ENCODE assay signal across 14 cellular contexts in genomic region chr9:129316281-129317030, GRCh38.
DNase-seq lines count a peak whose midpoint lies in the region; ATAC-seq and TF ChIP-seq lines count a peak whose summit lies in the region.
"Had no signal": no experiment of that assay in that cellular context is flagged by ENCODE, and none has a peak within 500 bp of the region (broad histone marks: within the 10 kb centered on the region; RNA-seq: fewer than 3 reads in every experiment).

No MANE protein-coding gene starts in this region.

- peaks cover 10% of the 10 kb centered on the region for H3K4me1 Mint-ChIP-seq in MCF 10A (ENCODE audit: insufficient read depth, unreplicated experiment)
- peaks cover 62% of the 10 kb centered on the region for H3K4me1 Mint-ChIP-seq in osteocyte (ENCODE audit: unreplicated experiment)
- H3K4me1 Mint-ChIP-seq in activated naive CD8-positive, alpha-beta T cell treated with anti-CD3 and anti-CD28 coated beads, Interleukin-2, amount 50 U/mL, for 24 hours, result peaks cover 12% of the 10 kb centered on the region

- no peak overlapping the region for H3K4me2 ChIP-seq in mammary epithelial cell (ENCODE audit: insufficient read depth, low read depth, low read length)

- H3K27me3 Mint-ChIP-seq in MCF 10A (ENCODE audit: insufficient read depth, unreplicated experiment) (no peaks in the 10 kb centered on the region), osteocyte (ENCODE audit: unreplicated experiment) (no peaks in the 10 kb centered on the region)
- H3K27me3 Mint-ChIP-seq in activated naive CD8-positive, alpha-beta T cell treated with anti-CD3 and anti-CD28 coated beads, Interleukin-2, amount 50 U/mL, for 24 hours, result peaks cover 2% of the 10 kb centered on the region

- H3K36me3 Mint-ChIP-seq in MCF 10A (ENCODE audit: insufficient read depth, unreplicated experiment) (peaks cover 6% of the 10 kb centered on the region), osteocyte (ENCODE audit: unreplicated experiment) (no peaks in the 10 kb centered on the region)
- no peaks in the 10 kb centered on the region for H3K36me3 Mint-ChIP-seq in activated naive CD8-positive, alpha-beta T cell treated with anti-CD3 and anti-CD28 coated beads, Interleukin-2, amount 50 U/mL, for 24 hours (ENCODE audit: low read depth)
- H3K36me3 Mint-ChIP-seq: mesothelial cell of epicardium had no signal

- H3K36me3 ChIP-seq in mammary epithelial cell (ENCODE audit: insufficient read depth, low read length) (no peaks in the 10 kb centered on the region), esophagus squamous epithelium (no peaks in the 10 kb centered on the region), upper lobe of right lung (no peaks in the 10 kb centered on the region)
- H3K36me3 ChIP-seq: SJCRH30 had no signal

- H3K79me2 ChIP-seq in mammary epithelial cell (ENCODE audit: insufficient read depth, low read length), result no peaks in the 10 kb centered on the region

- H3K4me3 ChIP-seq in mammary epithelial cell (replicated peaks in 1 of 3; ENCODE audit: insufficient read depth in 1 of 3, low read depth in 2 of 3, low read length in 3 of 3) (no peak overlapping the region), esophagus squamous epithelium (no peak overlapping the region), upper lobe of right lung (no peak overlapping the region)
- H3K4me3 ChIP-seq: SJCRH30 had no signal

- no peak for DNase-seq in MCF 10A (ENCODE audit: unreplicated experiment)
- DNase-seq in mammary epithelial cell, result no peak
- DNase-seq in esophagus squamous epithelium (lab: John Stamatoyannopoulos, UW), result no peak
- peak; percentile 73 for DNase-seq in osteocyte (ENCODE audit: extremely low spot score, unreplicated experiment)
- DNase-seq in upper lobe of right lung, result peak; percentile 40
- no peak for DNase-seq in activated naive CD8-positive, alpha-beta T cell treated with anti-CD3 and anti-CD28 coated beads, Interleukin-2, amount 50 U/mL, for 24 hours
- DNase-seq: GOT3, KG1, NCI-H1417 treated with DMSO at 0.1 percent for 48 hours, NCI-H345, SJCRH30 had no signal

- POLR2A ChIA-PET in MCF 10A (lab: Yijun Ruan, JAX), result no interaction called here

- dilution Hi-C loops in mammary epithelial cell (cut with HindIII; ENCODE audit: low sequenced_read_pairs), result no loop called here

- H3K27ac Mint-ChIP-seq in MCF 10A (ENCODE audit: low read depth, unreplicated experiment) (peak overlapping the region; percentile 35), osteocyte (ENCODE audit: unreplicated experiment) (peak overlapping the region; percentile 47)
- H3K27ac Mint-ChIP-seq in activated naive CD8-positive, alpha-beta T cell treated with anti-CD3 and anti-CD28 coated beads, Interleukin-2, amount 50 U/mL, for 24 hours, result no peak overlapping the region
- H3K27ac Mint-ChIP-seq: mesothelial cell of epicardium had no signal

- H3K4me3 Mint-ChIP-seq in MCF 10A (ENCODE audit: unreplicated experiment), result no peak overlapping the region
- no peak overlapping the region for H3K4me3 Mint-ChIP-seq in osteocyte (ENCODE audit: unreplicated experiment)
- no peak overlapping the region for H3K4me3 Mint-ChIP-seq in activated naive CD8-positive, alpha-beta T cell treated with anti-CD3 and anti-CD28 coated beads, Interleukin-2, amount 50 U/mL, for 24 hours
- H3K4me3 Mint-ChIP-seq: mesothelial cell of epicardium had no signal

- no peaks in the 10 kb centered on the region for H4K20me1 ChIP-seq in mammary epithelial cell (ENCODE audit: insufficient read depth, low read length)

- ATAC-seq in upper lobe of right lung (no peak), HG03439 (IDR thresholded peaks at IDR 0.05; ENCODE audit: unreplicated experiment) (no peak), GM18517 (IDR thresholded peaks at IDR 0.05; ENCODE audit: unreplicated experiment) (no peak)
- ATAC-seq in activated naive CD8-positive, alpha-beta T cell treated with anti-CD3 and anti-CD28 coated beads, Interleukin-2, amount 50 U/mL, for 24 hours, result no peak

- H3K9ac ChIP-seq in mammary epithelial cell (ENCODE audit: insufficient read depth, low read length), result no peak overlapping the region

- 90% methylated on average over 8 of the region's 14 CpGs for WGBS in mammary epithelial cell (ENCODE audit: low coverage, missing lambda C conversion rate)
- 71 to 87% methylated on average over 7 to 8 of the region's 14 CpGs for WGBS in esophagus squamous epithelium, 2 donors

- TF ChIP-seq CTCF in MCF 10A (IDR thresholded peaks at IDR 0.05; ENCODE audit: unreplicated experiment) (no peak), mammary epithelial cell (conservative IDR thresholded peaks at IDR 0.05 in 1 of 2, IDR thresholded peaks at IDR 0.05 in 1 of 2; ENCODE audit: extremely low read depth in 1 of 2, insufficient read depth in 1 of 2, low read depth in 1 of 2, low read length in 2 of 2) (no peak), esophagus squamous epithelium (IDR thresholded peaks at IDR 0.05) (no peak), osteocyte (IDR thresholded peaks at IDR 0.05) (no peak), upper lobe of right lung (IDR thresholded peaks at IDR 0.05) (no peak)

- H3K27me3 ChIP-seq in mammary epithelial cell (ENCODE audit: insufficient read depth, low read length), result no peaks in the 10 kb centered on the region
- no peaks in the 10 kb centered on the region for H3K27me3 ChIP-seq in esophagus squamous epithelium
- no peaks in the 10 kb centered on the region for H3K27me3 ChIP-seq in upper lobe of right lung

- H3K9me3 ChIP-seq in mammary epithelial cell (replicated peaks; ENCODE audit: insufficient read depth, low read length) (no peaks in the 10 kb centered on the region), esophagus squamous epithelium (no peaks in the 10 kb centered on the region), upper lobe of right lung (no peaks in the 10 kb centered on the region)
- H3K9me3 ChIP-seq: SJCRH30 had no signal

- in situ Hi-C loops in mammary epithelial cell (cut with MboI; ENCODE audit: low sequenced_read_pairs in 2 of 2), result no loop called here

- BruUV-seq in MCF 10A (replicated peaks; lab: Mats Ljungman, UMichigan) (no TSS peak), mammary epithelial cell (replicated peaks; lab: Mats Ljungman, UMichigan) (no TSS peak)

- peaks cover 14% of the 10 kb centered on the region for H3K4me1 ChIP-seq in mammary epithelial cell (ENCODE audit: insufficient read depth, low read length)
- H3K4me1 ChIP-seq in esophagus squamous epithelium, result peaks cover 20 to 70% (median 52%) of the 10 kb centered on the region in 3 donors
- H3K4me1 ChIP-seq in upper lobe of right lung, result peaks cover 60% of the 10 kb centered on the region

- no peak overlapping the region for H2AFZ ChIP-seq in mammary epithelial cell (ENCODE audit: low read depth, low read length)

- no peak for TF ChIP-seq POLR2A in esophagus squamous epithelium (IDR thresholded peaks at IDR 0.05)

- no peaks in the 10 kb centered on the region for H3K9me3 Mint-ChIP-seq in MCF 10A (ENCODE audit: unreplicated experiment)
- no peaks in the 10 kb centered on the region for H3K9me3 Mint-ChIP-seq in osteocyte (ENCODE audit: unreplicated experiment)
- no peaks in the 10 kb centered on the region for H3K9me3 Mint-ChIP-seq in activated naive CD8-positive, alpha-beta T cell treated with anti-CD3 and anti-CD28 coated beads, Interleukin-2, amount 50 U/mL, for 24 hours
- H3K9me3 Mint-ChIP-seq: mesothelial cell of epicardium had no signal

- intact Hi-C loops in MCF 10A (cut with micrococcal nuclease) (no loop called here), mammary epithelial cell (cut with micrococcal nuclease) (no loop called here), esophagus squamous epithelium (cut with DNase I) (no loop called here), upper lobe of right lung (cut with DNase I) (no loop called here)

- CTCF ChIA-PET in MCF 10A (lab: Yijun Ruan, JAX), result interaction anchor here (0.6 kb wide), 1 partner anchor 68 kb away, joined by 3 read pairs; no protein-coding TSS in a partner anchor
- CTCF ChIA-PET in mammary epithelial cell (lab: Charles Lee; ENCODE audit: low non-redundant PET), result no interaction called here

- H3K27ac ChIP-seq in mammary epithelial cell (ENCODE audit: insufficient read depth, low read depth, low read length) (no peak overlapping the region), esophagus squamous epithelium (peak overlapping the region in 3 of 4 donors; percentile 68 to 89 (median 86)), upper lobe of right lung (peak overlapping the region; percentile 66)
- H3K27ac ChIP-seq: SJCRH30 had no signal

Comparison
In these comparisons a context has a peak if more than half of its experiments do, and no peak if none do; other contexts are left out.
1. DNase-seq: peak in osteocyte (single experiment) and upper lobe of right lung (single experiment); none in MCF 10A (single experiment), mammary epithelial cell (single experiment), esophagus squamous epithelium (single experiment) and activated naive CD8-positive, alpha-beta T cell treated with anti-CD3 and anti-CD28 coated beads, Interleukin-2, amount 50 U/mL, for 24 hours (single experiment).